ENCODE assay signal across 9 cellular contexts in the genomic region with DNA sequence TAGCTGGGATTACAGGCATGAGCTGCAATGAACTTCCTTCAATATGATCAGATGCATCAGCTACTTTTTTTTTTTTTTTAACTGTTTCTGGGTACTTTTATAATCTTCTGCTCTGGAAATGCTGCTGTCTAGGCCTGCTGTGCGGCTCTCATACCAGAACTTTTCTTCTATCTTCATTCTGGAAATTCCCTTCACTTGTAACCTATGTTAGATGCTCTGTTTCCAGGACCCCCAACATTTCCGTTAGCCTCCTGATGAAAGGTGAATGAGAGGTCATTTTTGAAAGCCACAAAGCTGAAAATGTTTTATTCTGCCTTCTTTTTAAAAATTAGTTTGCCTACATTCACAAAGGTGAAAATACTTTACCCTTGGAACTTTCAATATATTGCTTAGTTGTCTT. TPM values are rescaled to one million over a fixed set of nuclear protein-coding genes. Genes with fewer than 3 reads are reported as not detected.
DNase-seq lines count a peak whose midpoint lies in the region; ATAC-seq and TF ChIP-seq lines count a peak whose summit lies in the region.
"Had no signal": no experiment of that assay in that cellular context is flagged by ENCODE, and none has a peak within 500 bp of the region (broad histone marks: within the 10 kb centered on the region; RNA-seq: fewer than 3 reads in every experiment).

No MANE protein-coding gene starts in this region.

- peak overlapping the region; percentile 16; the same call in 1 of the 2 replicates for H3K27ac ChIP-seq in GM23248
- H3K27ac ChIP-seq in OCI-LY7 (ENCODE audit: low read depth, low read length, poor library complexity, severe bottlenecking) = no peak overlapping the region
- no peak overlapping the region for H3K27ac ChIP-seq in trophoblast cell (ENCODE audit: low read depth, low read length)
- H3K27ac ChIP-seq: 22Rv1 had no signal

- peaks cover 53% of the 10 kb centered on the region for H3K4me1 ChIP-seq in GM23248 (ENCODE audit: insufficient read depth)
- H3K4me1 ChIP-seq in OCI-LY7 (ENCODE audit: insufficient read depth, low read length, poor library complexity, severe bottlenecking) = peaks cover 39% of the 10 kb centered on the region
- no peaks in the 10 kb centered on the region for H3K4me1 ChIP-seq in trophoblast cell (ENCODE audit: control insufficient read depth in 1 of 2, insufficient read depth in 2 of 2, low read length in 2 of 2)

- TF ChIP-seq CTCF in OCI-LY7 (conservative IDR thresholded peaks at IDR 0.05; ENCODE audit: low read length) = no peak

- no peak overlapping the region for H2BK120ac ChIP-seq in trophoblast cell (ENCODE audit: insufficient read depth, low read length, poor library complexity)

- in situ Hi-C loops in GM23248 (cut with MboI) = no loop called here

- DNase-seq in T-helper 1 cell = no peak
- no peak for DNase-seq in GM23248
- DNase-seq in OCI-LY7 (ENCODE audit: low spot score) = no peak
- DNase-seq in trophoblast cell = no peak
- DNase-seq in SIG-M5 (lab: John Stamatoyannopoulos, UW) = no peak
- DNase-seq in cerebellar cortex (ENCODE audit: low spot score) = no peak

- 82 to 84% methylated on average over 2 of the region's 2 CpGs for WGBS in GM23248 (ENCODE audit: low coverage in 1 of 2, low lambda C conversion rate in 2 of 2, missing lambda C conversion rate in 2 of 2), 2 experiments
- no CpG with 5 or more reads among the region's 2 CpGs for WGBS in trophoblast cell (ENCODE audit: extremely low coverage, insufficient coverage, insufficient read length)

- H3K14ac ChIP-seq in trophoblast cell (ENCODE audit: low read length) = no peak overlapping the region

- H3K18ac ChIP-seq in trophoblast cell (ENCODE audit: low read length) = no peak overlapping the region

- peaks cover 51% of the 10 kb centered on the region for H4K20me1 ChIP-seq in GM23248 (ENCODE audit: insufficient read depth)
- H4K20me1 ChIP-seq in OCI-LY7 (ENCODE audit: insufficient read depth, low read length) = peaks cover 41% of the 10 kb centered on the region

- no peaks in the 10 kb centered on the region for H3K9me2 ChIP-seq in GM23248 (ENCODE audit: insufficient read depth)
- no peaks in the 10 kb centered on the region for H3K9me2 ChIP-seq in OCI-LY7 (ENCODE audit: insufficient read depth, low read length)

- no peak overlapping the region for H3K23ac ChIP-seq in trophoblast cell (ENCODE audit: low read length)

- H3K9me3 ChIP-seq in GM23248 (ENCODE audit: low read depth) = no peaks in the 10 kb centered on the region
- peaks cover 3% of the 10 kb centered on the region; the same call in 1 of the 2 replicates for H3K9me3 ChIP-seq in OCI-LY7 (ENCODE audit: low read length)
- H3K9me3 ChIP-seq in trophoblast cell (ENCODE audit: insufficient read depth, low read depth, low read length) = no peaks in the 10 kb centered on the region

- H3K79me1 ChIP-seq in trophoblast cell (ENCODE audit: low read length) = no peaks in the 10 kb centered on the region

- H3K9ac ChIP-seq in GM23248 (no peak overlapping the region), trophoblast cell (ENCODE audit: low read length) (no peak overlapping the region)

- peak overlapping the region; percentile 23 for H3K27ac Mint-ChIP-seq in T-helper 1 cell treated with Interleukin-12 subunit alpha and Interleukin-12 subunit beta and Interleukin-4 antibody, amounts not matched to agents 30 μg/mL and 1 μg/mL, for 36 hours

- H3K4me1 Mint-ChIP-seq in T-helper 1 cell treated with Interleukin-12 subunit alpha and Interleukin-12 subunit beta and Interleukin-4 antibody, amounts not matched to agents 30 μg/mL and 1 μg/mL, for 36 hours (ENCODE audit: low read depth) = peaks cover 31% of the 10 kb centered on the region

- H3K27me3 Mint-ChIP-seq in T-helper 1 cell treated with Interleukin-12 subunit alpha and Interleukin-12 subunit beta and Interleukin-4 antibody, amounts not matched to agents 30 μg/mL and 1 μg/mL, for 36 hours (ENCODE audit: low read depth) = no peaks in the 10 kb centered on the region

- H4K91ac ChIP-seq in trophoblast cell (ENCODE audit: low read depth, low read length) = no peak overlapping the region

- H3K4me2 ChIP-seq in GM23248 (ENCODE audit: unreplicated experiment) (peak overlapping the region; percentile 34), OCI-LY7 (ENCODE audit: low read length) (peak overlapping the region; percentile 21; the same call in 1 of the 2 replicates), trophoblast cell (ENCODE audit: low read length) (no peak overlapping the region)

- H4K12ac ChIP-seq in trophoblast cell (ENCODE audit: low read depth, low read length) = no peak overlapping the region

- H3K36me3 ChIP-seq in GM23248 (ENCODE audit: low read depth) (no peaks in the 10 kb centered on the region; the same call in 1 of the 2 replicates), OCI-LY7 (ENCODE audit: insufficient read depth, low read length) (peaks cover 10% of the 10 kb centered on the region), trophoblast cell (ENCODE audit: control insufficient read depth in 1 of 2, insufficient read depth in 2 of 2, low read length in 2 of 2) (no peaks in the 10 kb centered on the region)

- POLR2A ChIA-PET in OCI-LY7 (lab: Charles Lee) = interaction anchor here (0.6 to 1.3 kb wide), 6 partner anchors 8 to 575 kb away, joined by 3 to 6 read pairs (median 3); no protein-coding TSS in a partner anchor

- no peak overlapping the region for H4K8ac ChIP-seq in trophoblast cell (ENCODE audit: low read depth, low read length)

- H3K4me3 Mint-ChIP-seq in T-helper 1 cell treated with Interleukin-12 subunit alpha and Interleukin-12 subunit beta and Interleukin-4 antibody, amounts not matched to agents 30 μg/mL and 1 μg/mL, for 36 hours = peak overlapping the region; percentile 6

- H3K27me3 ChIP-seq in GM23248 (replicated peaks; ENCODE audit: insufficient read depth) (no peaks in the 10 kb centered on the region), trophoblast cell (ENCODE audit: insufficient read depth, low read length) (no peaks in the 10 kb centered on the region)

- intact Hi-C loops in OCI-LY7 (cut with micrococcal nuclease; ENCODE audit: unreplicated experiment) = loop anchor here (2.0 to 5.0 kb wide), 3 partner anchors 77 to 286 kb away; no protein-coding TSS in a partner anchor

- peak overlapping the region; percentile 43 for H3K4ac ChIP-seq in trophoblast cell (ENCODE audit: low read depth, low read length)

- H3K9me3 Mint-ChIP-seq in T-helper 1 cell treated with Interleukin-12 subunit alpha and Interleukin-12 subunit beta and Interleukin-4 antibody, amounts not matched to agents 30 μg/mL and 1 μg/mL, for 36 hours = peaks cover 7% of the 10 kb centered on the region

- H3F3A ChIP-seq in GM23248 (ENCODE audit: insufficient read depth) = peaks cover 44% of the 10 kb centered on the region

- peaks cover 4% of the 10 kb centered on the region for H3K36me3 Mint-ChIP-seq in T-helper 1 cell treated with Interleukin-12 subunit alpha and Interleukin-12 subunit beta and Interleukin-4 antibody, amounts not matched to agents 30 μg/mL and 1 μg/mL, for 36 hours (ENCODE audit: low read depth)

- H3K4me3 ChIP-seq in GM23248 (no peak overlapping the region), OCI-LY7 (ENCODE audit: low read depth, low read length, poor library complexity, severe bottlenecking) (no peak overlapping the region), trophoblast cell (ENCODE audit: low read depth, low read length) (no peak overlapping the region)

- H2AFZ ChIP-seq in GM23248 = no peak overlapping the region
- H2AFZ ChIP-seq in OCI-LY7 (ENCODE audit: low read length) = no peak overlapping the region
- no peak overlapping the region for H2AFZ ChIP-seq in trophoblast cell (ENCODE audit: insufficient read depth, low read length, poor library complexity)

- H3K79me2 ChIP-seq in GM23248 (ENCODE audit: insufficient read depth) = peaks cover 100% of the 10 kb centered on the region
- peaks cover 100% of the 10 kb centered on the region for H3K79me2 ChIP-seq in OCI-LY7 (ENCODE audit: insufficient read depth, low read depth, low read length)
- peaks cover 8% of the 10 kb centered on the region for H3K79me2 ChIP-seq in trophoblast cell (ENCODE audit: control insufficient read depth, insufficient read depth, low read length, poor library complexity)

- no peak for ATAC-seq in GM18520 (IDR thresholded peaks at IDR 0.05; ENCODE audit: unreplicated experiment)

- CTCF ChIA-PET in OCI-LY7 (lab: Charles Lee; ENCODE audit: unreplicated experiment) = interaction anchor here (0.5 to 0.6 kb wide), 2 partner anchors 65 to 177 kb away, joined by 3 read pairs; no protein-coding TSS in a partner anchor

- no TSS peak for BruUV-seq in OCI-LY7 (replicated peaks; lab: Mats Ljungman, UMichigan)

- no peak overlapping the region for H2BK5ac ChIP-seq in trophoblast cell (ENCODE audit: low read depth, low read length, poor library complexity)

- H2AK5ac ChIP-seq in trophoblast cell (ENCODE audit: low read length) = no peak overlapping the region

- no peak overlapping the region for H2BK12ac ChIP-seq in trophoblast cell (ENCODE audit: low read length)

RNA-seq across cellular contexts. Expression of a gene that starts 8.6 kb away (rescaled TPM):
- 144 and 150 TPM in 2 replicates for total RNA-seq in GM23248 (2014; rRNA removed; shearing (Covaris generic))
- 14.0 and 16.5 TPM in 2 replicates for polyA plus RNA-seq in GM23248 (2016; fragmentation: Nextera tagmentation; extraction: Ambion mirVana)
- total RNA-seq in OCI-LY7 (2014; rRNA removed; shearing (Covaris generic)) = 29.4 and 37.6 TPM in 2 replicates
- 65.4 and 68.5 TPM in 2 replicates for total RNA-seq in OCI-LY7 (2022)
- polyA plus RNA-seq in trophoblast cell (2013) = 95.7 and 100 TPM in 2 replicates
